Comparison of ENCODE assay signal across 28 cellular contexts in the genomic region with DNA sequence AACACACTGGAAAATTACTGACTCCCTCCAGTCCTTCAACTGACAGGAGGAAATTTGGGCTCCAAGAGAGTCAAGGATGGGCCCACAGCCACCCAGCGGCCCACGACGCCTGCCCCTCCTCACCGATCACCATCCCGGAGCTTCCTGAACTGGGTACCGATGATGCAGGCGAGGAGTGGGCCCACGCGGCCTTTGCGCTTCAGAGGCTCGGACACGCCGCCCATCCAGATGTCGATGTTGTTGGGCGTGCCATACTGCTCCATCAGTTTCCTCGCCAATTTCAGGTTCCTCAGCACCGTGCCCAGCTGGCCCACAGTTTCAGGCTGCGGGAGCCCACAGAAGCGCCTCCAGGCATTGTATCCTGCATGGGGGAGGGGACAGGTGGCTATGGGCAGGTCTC. TPM values are rescaled to one million over a fixed set of nuclear protein-coding genes. Genes with fewer than 3 reads are reported as not detected.
"Had no signal": no experiment of that assay in that cellular context is flagged by ENCODE, and none has a peak within 500 bp of the region (broad histone marks: within the 10 kb centered on the region; RNA-seq: fewer than 3 reads in every experiment).

No MANE protein-coding gene starts in this region.

- H3K27ac Mint-ChIP-seq: immature natural killer cell; naive thymus-derived CD8-positive, alpha-beta T cell; stimulated activated naive CD8-positive, alpha-beta T cell treated with anti-CD3 and anti-CD28 coated beads, Interleukin-15, amount 100 ng/mL, for 72 hours had no signal

- H3K4me1 ChIP-seq: esophagus squamous epithelium, gastroesophageal sphincter, left ventricle myocardium inferior, parathyroid adenoma, psoas muscle, transverse colon had no signal

- H3K9me3 Mint-ChIP-seq: immature natural killer cell; neural crest cell; stimulated activated naive B cell treated with anti-CD40 and anti-IgM and Interleukin-4, amounts not matched to agents 10 μg/mL and 1 μg/mL and 100 μg/mL, for 72 hours; stimulated activated naive CD8-positive, alpha-beta T cell treated with anti-CD3 and anti-CD28 coated beads, Interleukin-15, amount 100 ng/mL, for 72 hours had no signal

- DNase-seq: dermis blood vessel endothelial cell; esophagus squamous epithelium; foreskin fibroblast; glutamatergic neuron; immature natural killer cell; left ventricle myocardium inferior; mesenchymal stem cell; naive thymus-derived CD8-positive, alpha-beta T cell; nucleus accumbens; psoas muscle; retina; stimulated activated CD4-positive, alpha-beta T cell treated with anti-CD3 and anti-CD28 coated beads, Interleukin-2, amount 100 ng/mL, for 24 hours; stimulated activated CD4-positive, alpha-beta T cell treated with anti-CD3 and anti-CD28 coated beads, Interleukin-4, amount 100 ng/mL, for 4 hours; stimulated activated naive B cell treated with anti-CD40 and anti-IgM and Interleukin-4, amounts not matched to agents 10 μg/mL and 1 μg/mL and 100 μg/mL, for 72 hours; stimulated activated naive CD8-positive, alpha-beta T cell treated with anti-CD3 and anti-CD28 coated beads, Interleukin-15, amount 100 ng/mL, for 72 hours; transverse colon had no signal

- H3K4me1 Mint-ChIP-seq: immature natural killer cell; neural crest cell; stimulated activated naive CD8-positive, alpha-beta T cell treated with anti-CD3 and anti-CD28 coated beads, Interleukin-15, amount 100 ng/mL, for 72 hours had no signal

- ATAC-seq: gastroesophageal sphincter; naive thymus-derived CD8-positive, alpha-beta T cell; psoas muscle; sciatic nerve; stimulated activated naive B cell treated with anti-CD40 and anti-IgM and Interleukin-4, amounts not matched to agents 10 μg/mL and 1 μg/mL and 100 μg/mL, for 72 hours; stimulated activated naive CD8-positive, alpha-beta T cell treated with anti-CD3 and anti-CD28 coated beads, Interleukin-15, amount 100 ng/mL, for 72 hours had no signal

- H3K36me3 Mint-ChIP-seq: immature natural killer cell; naive thymus-derived CD8-positive, alpha-beta T cell; stimulated activated naive B cell treated with anti-CD40 and anti-IgM and Interleukin-4, amounts not matched to agents 10 μg/mL and 1 μg/mL and 100 μg/mL, for 72 hours had no signal

- H3K4me3 Mint-ChIP-seq: immature natural killer cell; naive thymus-derived CD8-positive, alpha-beta T cell; neural crest cell; stimulated activated naive B cell treated with anti-CD40 and anti-IgM and Interleukin-4, amounts not matched to agents 10 μg/mL and 1 μg/mL and 100 μg/mL, for 72 hours; stimulated activated naive CD8-positive, alpha-beta T cell treated with anti-CD3 and anti-CD28 coated beads, Interleukin-15, amount 100 ng/mL, for 72 hours had no signal

- H3K79me2 ChIP-seq: parathyroid adenoma had no signal

- H3K9ac ChIP-seq: parathyroid adenoma had no signal

- H3K27ac ChIP-seq: esophagus squamous epithelium, gastroesophageal sphincter, left ventricle myocardium inferior, parathyroid adenoma, psoas muscle, thoracic aorta, transverse colon had no signal

- H3K4me3 ChIP-seq: esophagus squamous epithelium, gastroesophageal sphincter, left ventricle myocardium inferior, lung, psoas muscle, thoracic aorta, transverse colon had no signal

- H3K36me3 ChIP-seq: esophagus squamous epithelium, gastroesophageal sphincter, left ventricle myocardium inferior, thoracic aorta, transverse colon had no signal

RNA-seq across cellular contexts. Expression of gene MPO, which starts 9.2 kb away (rescaled TPM):
- total RNA-seq: dermis blood vessel endothelial cell; epithelial cell of proximal tubule; esophagus squamous epithelium; naive thymus-derived CD8-positive, alpha-beta T cell; neural crest cell; transverse colon had no signal
- polyA plus RNA-seq: immature natural killer cell; keratinocyte; naive thymus-derived CD8-positive, alpha-beta T cell had no signal

RNA-seq across cellular contexts. Expression of gene LPO, which starts 33.1 kb away (rescaled TPM):
- total RNA-seq: epithelial cell of proximal tubule; left ventricle myocardium inferior; mononuclear cell; naive thymus-derived CD8-positive, alpha-beta T cell; neural crest cell; psoas muscle; sciatic nerve; skeletal muscle tissue; subcutaneous adipose tissue; thoracic aorta; transverse colon; ureter had no signal
- polyA plus RNA-seq: keratinocyte; naive thymus-derived CD8-positive, alpha-beta T cell had no signal
